17 cellular contexts compared by ENCODE assay signal in the genomic region with DNA sequence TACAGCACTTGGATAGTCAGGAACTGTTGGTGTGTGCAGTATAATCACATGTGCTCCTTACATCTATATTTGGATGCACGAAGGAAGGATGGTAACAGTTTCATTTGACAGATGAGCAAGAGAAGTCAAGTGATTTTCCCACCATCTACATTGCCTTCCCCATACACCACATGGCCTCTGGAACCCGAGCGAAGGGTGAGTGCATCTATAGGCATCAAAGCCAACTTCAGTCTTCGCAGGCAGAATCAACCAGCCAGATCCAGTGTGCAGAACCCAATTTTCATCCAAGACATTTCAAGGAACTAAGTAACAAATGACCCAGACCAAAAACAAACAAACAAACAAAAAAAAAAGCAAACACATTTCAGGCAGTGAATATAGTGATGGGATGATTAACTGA.
DNase-seq lines count a peak whose midpoint lies in the region; TF ChIP-seq lines count a peak whose summit lies in the region.
"Had no signal": no experiment of that assay in that cellular context is flagged by ENCODE, and none has a peak within 500 bp of the region (broad histone marks: within the 10 kb centered on the region; RNA-seq: fewer than 3 reads in every experiment).

No MANE protein-coding gene starts in this region.

- in situ Hi-C loops in KBM-7 (cut with MboI; ENCODE audit: low pct_unique_long_range_greater_than_20kb, low sequenced_read_pairs), result loop anchor here (25.0 kb wide), 1 partner anchor 539 kb away; no protein-coding TSS in a partner anchor

- H3K4me3 ChIP-seq in AG04450 (ENCODE audit: low read depth, low read length) (peak overlapping the region; percentile 54), WI38 (ENCODE audit: low read depth, low read length) (peak overlapping the region; percentile 72), fibroblast of mammary gland (ENCODE audit: control insufficient read depth, low read depth, low read length) (peak overlapping the region; percentile 30), rectal smooth muscle tissue (ENCODE audit: low read length) (peak overlapping the region; percentile 22)
- H3K4me3 ChIP-seq: K562, SJSA1, skin epidermis had no signal

- DNase-seq in AG04450 (ENCODE audit: low read depth, low spot score) (no peak), fibroblast of mammary gland (ENCODE audit: low read depth) (no peak), KBM-7 (no peak), NCI-H1436 (lab: John Stamatoyannopoulos, UW) (no peak), NCI-H510A (lab: John Stamatoyannopoulos, UW) (no peak)
- DNase-seq in activated CD4-positive, CD25-positive, alpha-beta regulatory T cell (lab: John Stamatoyannopoulos, UW), result no peak
- DNase-seq: activated naive CD4-positive, alpha-beta T cell treated with anti-CD3 and anti-CD28 coated beads, Interleukin-2, amount 50 U/mL, for 16 hours; caudate nucleus; endodermal cell; NCI-H1092 treated with DMSO at 0.1 percent for 48 hours; T-helper 9 cell had no signal

- TF ChIP-seq CTCF in AG04450 (IDR thresholded peaks at IDR 0.05; ENCODE audit: low read depth, low read length) (no peak), WI38 (IDR thresholded peaks at IDR 0.05; ENCODE audit: low read depth, low read length) (no peak), fibroblast of mammary gland (conservative IDR thresholded peaks at IDR 0.05; ENCODE audit: control insufficient read depth, insufficient read depth, low read depth, low read length) (no peak)

- POLR2A ChIA-PET in AG04450 (lab: Yijun Ruan, JAX), result interaction anchor here (0.5 to 2.9 kb wide), 4 partner anchors 12 to 546 kb away, joined by 4 to 17 read pairs (median 7); no protein-coding TSS in a partner anchor

- no peaks in the 10 kb centered on the region for H3K36me3 ChIP-seq in rectal smooth muscle tissue (ENCODE audit: control insufficient read depth, insufficient read depth, low read length)
- H3K36me3 ChIP-seq: neutrophil, SJSA1 had no signal

- CTCF ChIA-PET in AG04450 (lab: Charles Lee), result interaction anchor here (0.7 to 3.3 kb wide), 4 partner anchors 12 to 546 kb away, joined by 3 to 26 read pairs (median 8); no protein-coding TSS in a partner anchor

- no peaks in the 10 kb centered on the region for H3K27me3 ChIP-seq in AG04450 (ENCODE audit: control insufficient read depth, insufficient read depth, low read length)
- no peaks in the 10 kb centered on the region for H3K27me3 ChIP-seq in rectal smooth muscle tissue (ENCODE audit: control insufficient read depth, insufficient read depth, low read length)
- H3K27me3 ChIP-seq: SJSA1 had no signal

- no peak overlapping the region for H3K9ac ChIP-seq in rectal smooth muscle tissue (ENCODE audit: low read length)

- H3K9me3 ChIP-seq in AG04450 (ENCODE audit: control insufficient read depth, insufficient read depth, low read length), result no peaks in the 10 kb centered on the region
- H3K9me3 ChIP-seq: neutrophil, SJSA1 had no signal

- H3K27ac ChIP-seq in AG04450 (ENCODE audit: low read depth, low read length) (no peak overlapping the region), rectal smooth muscle tissue (ENCODE audit: low read depth, low read length) (no peak overlapping the region)
- H3K27ac ChIP-seq: neutrophil, SJSA1 had no signal

- H3K4me1 ChIP-seq in rectal smooth muscle tissue (ENCODE audit: control insufficient read depth, insufficient read depth, low read length), result peaks cover 3% of the 10 kb centered on the region

Comparison
In these comparisons a context has a peak if more than half of its experiments do, and no peak if none do; other contexts are left out.
1. H3K4me3 ChIP-seq: peak in every context shown above with its lines; median percentile 72 in WI38; 54 in AG04450; 30 in fibroblast of mammary gland; 22 in rectal smooth muscle tissue.